8 cellular contexts compared by ENCODE assay signal in the genomic region with DNA sequence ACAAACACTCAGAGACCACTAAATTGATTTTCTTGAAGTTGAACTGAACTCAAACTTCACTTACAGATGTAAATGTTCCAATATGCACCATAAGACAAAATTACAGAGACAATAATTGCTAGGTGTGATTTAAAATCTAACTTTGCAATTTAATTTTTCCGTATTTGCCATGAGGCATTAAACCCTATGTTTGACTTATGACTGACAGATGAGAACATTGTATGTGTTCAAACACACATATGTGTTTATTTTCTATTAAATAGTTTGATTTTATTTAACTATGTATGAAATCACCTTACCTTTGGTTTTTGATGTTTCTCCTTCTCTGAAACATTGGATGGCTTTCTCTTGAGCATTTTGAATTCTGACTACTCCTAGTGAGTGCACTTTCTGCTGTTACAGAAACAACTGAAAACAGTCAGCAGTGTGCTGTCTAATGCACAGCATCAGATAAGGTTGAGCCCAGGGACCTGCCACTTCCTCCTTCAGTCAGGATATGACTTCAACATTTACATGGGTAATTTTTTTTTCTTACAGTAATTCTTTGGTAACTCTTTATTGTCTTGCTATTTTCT. TPM values are rescaled to one million over a fixed set of nuclear protein-coding genes. Genes with fewer than 3 reads are reported as not detected.
A peak's percentile ranks its signal among the peaks of the same experiment; 100 is the strongest.
DNase-seq lines count a peak whose midpoint lies in the region; ATAC-seq and TF ChIP-seq lines count a peak whose summit lies in the region.

A gene (minus strand): TSS at position 410 of the 575 bp plus-strand sequence. CDS start 54 bp downstream, at position 356.

- no peak for TF ChIP-seq CTCF in CD14-positive monocyte (IDR thresholded peaks at IDR 0.05)

- no peaks in the 10 kb centered on the region for H3K27me3 Mint-ChIP-seq in CD14-positive monocyte (ENCODE audit: low read depth in 3 of 3)

- intact Hi-C loops in CD14-positive monocyte (cut with micrococcal nuclease) = loop anchor here (5.0 to 10.0 kb wide), 4 partner anchors 49 to 679 kb away; no protein-coding TSS in a partner anchor

- peak within 1 kb of the TSS; percentile 91 to 94 for H3K4me3 Mint-ChIP-seq in CD14-positive monocyte

- peak within 1 kb of the TSS; percentile 85 to 95 (median 91) for H3K27ac Mint-ChIP-seq in CD14-positive monocyte

- H3K9me3 Mint-ChIP-seq in CD14-positive monocyte = peaks cover 0 to 1% (median 0%) of the 10 kb centered on the region in 7 donors

- peak; percentile 84 for DNase-seq in CD14-positive monocyte (ENCODE audit: low spot score)
- peak; percentile 59 for DNase-seq in activated CD4-positive, alpha-beta T cell treated with anti-CD3 and anti-CD28 coated beads, Interleukin-2, amount 50 U/mL, for 1 hour
- peak; percentile 33 for DNase-seq in globus pallidus (ENCODE audit: low spot score)
- DNase-seq in stimulated activated CD8-positive, alpha-beta memory T cell treated with anti-CD3 and anti-CD28 coated beads, Interleukin-12 subunit alpha, Interleukin-12 subunit beta, amount 100 ng/mL, for 1 hour (ENCODE audit: low read depth) = peak; percentile 30
- no peak for DNase-seq in iPS-NIHi11 (ENCODE audit: low spot score)
- no peak for DNase-seq in DMS79 treated with DMSO at 0.1 percent for 48 hours (lab: John Stamatoyannopoulos, UW)

- H3K4me1 Mint-ChIP-seq in CD14-positive monocyte = peaks cover 52% of the 10 kb centered on the region

- ATAC-seq in GM19468 (IDR thresholded peaks at IDR 0.05; ENCODE audit: extremely low read depth, unreplicated experiment) = peak; percentile 74
- ATAC-seq in HG03575 (IDR thresholded peaks at IDR 0.05; ENCODE audit: extremely low read depth, insufficient number of reproducible peaks, low FRiP score, unreplicated experiment) = peak; percentile 84

- H3K36me3 Mint-ChIP-seq in CD14-positive monocyte = peaks cover 11 to 12% of the 10 kb centered on the region in 2 donors

RNA-seq across cellular contexts. Expression of the gene that starts here (rescaled TPM):
- polyA plus RNA-seq in CD14-positive monocyte = 10 to 100 TPM; 31.0 to 38.6 TPM

Comparison
In these comparisons a context has a peak if more than half of its experiments do, and no peak if none do; other contexts are left out.
1. DNase-seq: peak in CD14-positive monocyte (single experiment), activated CD4-positive, alpha-beta T cell treated with anti-CD3 and anti-CD28 coated beads, Interleukin-2, amount 50 U/mL, for 1 hour (single experiment), globus pallidus (single experiment) and stimulated activated CD8-positive, alpha-beta memory T cell treated with anti-CD3 and anti-CD28 coated beads, Interleukin-12 subunit alpha, Interleukin-12 subunit beta, amount 100 ng/mL, for 1 hour (single experiment); none in iPS-NIHi11 (single experiment) and DMS79 treated with DMSO at 0.1 percent for 48 hours (single experiment).